In genomic region chr5:143471666-143472411, GRCh38 we compare ENCODE assay signal across 20 cellular contexts.
"Had no signal": no experiment of that assay in that cellular context is flagged by ENCODE, and none has a peak within 500 bp of the region (broad histone marks: within the 10 kb centered on the region; RNA-seq: fewer than 3 reads in every experiment).

No MANE protein-coding gene starts in this region.

- ATAC-seq: activated CD4-positive, alpha-beta T cell treated with anti-CD3 and anti-CD28 coated beads for 36 hours; activated CD8-positive, alpha-beta memory T cell treated with anti-CD3 and anti-CD28 coated beads, Interleukin-2, amount 10 ng/mL, durations not matched to agents 7 days and 5 days; body of pancreas; natural killer cell; stimulated activated naive B cell treated with anti-CD40 and anti-IgM and Interleukin-4, amounts not matched to agents 10 μg/mL and 1 μg/mL and 100 μg/mL, for 72 hours had no signal

- H3K27me3 ChIP-seq: adrenal gland, body of pancreas, heart right ventricle, left lung, neutrophil, tibial artery had no signal

- H3K27ac ChIP-seq: body of pancreas, left lung, neutrophil, skin epidermis, tibial artery, WERI-Rb-1 had no signal

- H3K4me3 ChIP-seq: adrenal gland, body of pancreas, heart right ventricle, left lung, skin epidermis, tibial artery had no signal

- H3K9me3 ChIP-seq: adrenal gland, body of pancreas, heart right ventricle, left lung, neutrophil, tibial artery had no signal

- H3K4me1 ChIP-seq: body of pancreas, left lung had no signal

- H3K36me3 ChIP-seq: adrenal gland, heart right ventricle, left lung, neutrophil, tibial artery, WERI-Rb-1 had no signal

- DNase-seq: activated CD4-positive, alpha-beta memory T cell treated with anti-CD3 and anti-CD28 coated beads for 36 hours; activated CD4-positive, alpha-beta T cell treated with anti-CD3 and anti-CD28 coated beads for 36 hours; activated CD8-positive, alpha-beta memory T cell treated with anti-CD3 and anti-CD28 coated beads, Interleukin-2, amount 10 ng/mL, durations not matched to agents 7 days and 5 days; activated naive CD4-positive, alpha-beta T cell treated with anti-CD3 and anti-CD28 coated beads, Interleukin-2, amount 10 ng/mL, durations not matched to agents 7 days and 5 days; activated T-cell treated with anti-CD3 and anti-CD28 coated beads, Interleukin-2, amount 50 U/mL, for 1 hour; adrenal gland; body of pancreas; central memory CD4-positive, alpha-beta T cell; cortex of kidney; effector CD8-positive, alpha-beta T cell; left lung; natural killer cell; stimulated activated CD4-positive, alpha-beta T cell treated with anti-CD3 and anti-CD28 coated beads, Interleukin-15, amount 100 ng/mL, for 24 hours; stimulated activated CD4-positive, alpha-beta T cell treated with anti-CD3 and anti-CD28 coated beads, Interleukin-4, amount 100 ng/mL, for 1 hour; stimulated activated naive B cell treated with anti-CD40 and anti-IgM and Interleukin-4, amounts not matched to agents 10 μg/mL and 1 μg/mL and 100 μg/mL, for 72 hours; tibial artery; WERI-Rb-1 had no signal
